9 cellular contexts compared by ENCODE assay signal in the genomic region with DNA sequence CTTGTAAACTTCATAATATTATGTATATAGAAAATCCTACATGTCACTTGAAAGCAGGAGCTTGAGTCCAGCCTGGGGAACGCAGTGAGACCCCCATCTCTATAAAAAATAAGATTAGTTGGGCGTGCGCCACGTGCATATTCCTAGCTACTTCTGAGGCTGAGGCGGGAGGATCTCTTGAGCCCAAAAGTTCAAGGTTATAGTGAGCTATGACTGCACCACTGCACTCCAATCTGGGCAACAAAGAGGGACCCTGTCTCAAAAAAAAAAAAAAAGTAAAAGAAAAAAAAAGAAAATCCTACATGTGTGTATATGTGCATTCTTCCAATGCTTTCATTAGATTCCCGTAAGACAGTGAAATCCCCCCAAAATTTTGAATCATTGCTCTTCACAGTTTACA. TPM values are rescaled to one million over a fixed set of nuclear protein-coding genes. Genes with fewer than 3 reads are reported as not detected.
DNase-seq lines count a peak whose midpoint lies in the region; ATAC-seq and TF ChIP-seq lines count a peak whose summit lies in the region.
"Had no signal": no experiment of that assay in that cellular context is flagged by ENCODE, and none has a peak within 500 bp of the region (broad histone marks: within the 10 kb centered on the region; RNA-seq: fewer than 3 reads in every experiment).

No MANE protein-coding gene starts in this region.

- H3K4me1 ChIP-seq in Panc1 (ENCODE audit: control insufficient read depth, insufficient read depth, low read length) = peaks cover 33% of the 10 kb centered on the region
- H3K4me1 ChIP-seq in prostate gland (replicated peaks) = no peaks in the 10 kb centered on the region

- 77% methylated on average over 6 of the region's 6 CpGs for WGBS in prostate gland

- H3K27ac ChIP-seq in Panc1 (ENCODE audit: low read length) (peak overlapping the region; percentile 92), prostate gland (no peak overlapping the region)

- H3K27me3 ChIP-seq in Panc1 (ENCODE audit: control insufficient read depth, insufficient read depth, low read length) (no peaks in the 10 kb centered on the region), prostate gland (replicated peaks; ENCODE audit: insufficient read depth) (no peaks in the 10 kb centered on the region)

- no peaks in the 10 kb centered on the region; the same call in none of the 2 replicates for H3K36me3 ChIP-seq in Panc1 (ENCODE audit: control insufficient read depth, insufficient read depth, low read length)
- H3K36me3 ChIP-seq in prostate gland = no peaks in the 10 kb centered on the region

- no peak for ATAC-seq in Panc1
- no peak for ATAC-seq in HG03342 (IDR thresholded peaks at IDR 0.05; ENCODE audit: unreplicated experiment)
- ATAC-seq in GM21390 (IDR thresholded peaks at IDR 0.05; ENCODE audit: unreplicated experiment) = no peak

- TF ChIP-seq CTCF in GM12865 (IDR thresholded peaks at IDR 0.05; ENCODE audit: insufficient read depth, low read depth, low read length, missing control alignments) = no peak
- no peak for TF ChIP-seq CTCF in Panc1 (IDR thresholded peaks at IDR 0.05)
- TF ChIP-seq CTCF in epithelial cell of esophagus (IDR thresholded peaks at IDR 0.05; ENCODE audit: insufficient read depth, low read depth, low read length, missing control alignments) = no peak
- TF ChIP-seq CTCF in prostate gland (IDR thresholded peaks at IDR 0.05) = no peak

- TF ChIP-seq POLR2A in prostate gland (IDR thresholded peaks at IDR 0.05) = no peak

- intact Hi-C loops in Panc1 (cut with micrococcal nuclease; ENCODE audit: unreplicated experiment) (no loop called here), prostate gland (cut with DNase I) (no loop called here)

- POLR2A ChIA-PET in Panc1 (lab: Charles Lee) = no interaction called here

- CTCF ChIA-PET in Panc1 (lab: Charles Lee) = no interaction called here

- H3K9me3 ChIP-seq in Panc1 (ENCODE audit: control insufficient read depth, insufficient read depth, low read depth, low read length) (no peaks in the 10 kb centered on the region), prostate gland (no peaks in the 10 kb centered on the region)

- H3K4me3 ChIP-seq in GM12865 (ENCODE audit: low read depth, low read length) (peak overlapping the region; percentile 80), Panc1 (ENCODE audit: low read depth in 2 of 2, low read length in 2 of 2) (peak overlapping the region; percentile 87 to 90), epithelial cell of esophagus (ENCODE audit: low read length) (peak overlapping the region; percentile 66), prostate gland (peak overlapping the region; percentile 56 to 79)

- in situ Hi-C loops in Panc1 (cut with HindIII; ENCODE audit: low pct_unique_long_range_greater_than_20kb, low sequenced_read_pairs) = no loop called here

- no TSS peak for BruUV-seq in Panc1 (replicated peaks; lab: Mats Ljungman, UMichigan)

- no peak for DNase-seq in GM12865 (ENCODE audit: low read depth)
- DNase-seq in Panc1 (ENCODE audit: low read depth, low spot score) = no peak
- no peak for DNase-seq in epithelial cell of esophagus (ENCODE audit: low read depth)
- no peak for DNase-seq in prostate gland (ENCODE audit: low spot score)
- DNase-seq in NCI-H2171 treated with DMSO at 0.1 percent for 48 hours (lab: John Stamatoyannopoulos, UW) = no peak
- no peak for DNase-seq in dedifferentiated amniotic fluid mesenchymal stem cell (ENCODE audit: extremely low spot score)
- DNase-seq: NCI-H146 had no signal

RNA-seq across cellular contexts. Expression of gene SEC31A, which starts 1.7 kb away (rescaled TPM):
- 107 TPM for total RNA-seq in Panc1 (2021; ENCODE audit: unreplicated experiment)
- polyA plus RNA-seq in Panc1 (2012; ENCODE audit: insufficient read length) = 73.9 TPM
- 100 to 1,000 TPM; 191 to 196 TPM for total RNA-seq in prostate gland

RNA-seq across cellular contexts. Expression of gene THAP9, which starts 11.2 kb away (rescaled TPM):
- 3.0 TPM for total RNA-seq in Panc1 (2021; ENCODE audit: unreplicated experiment)
- polyA plus RNA-seq in Panc1 (2012; ENCODE audit: insufficient read length) = 0.90 TPM
- 1 to 10 TPM; 7.6 to 8.6 TPM for total RNA-seq in prostate gland
